In the genomic region with DNA sequence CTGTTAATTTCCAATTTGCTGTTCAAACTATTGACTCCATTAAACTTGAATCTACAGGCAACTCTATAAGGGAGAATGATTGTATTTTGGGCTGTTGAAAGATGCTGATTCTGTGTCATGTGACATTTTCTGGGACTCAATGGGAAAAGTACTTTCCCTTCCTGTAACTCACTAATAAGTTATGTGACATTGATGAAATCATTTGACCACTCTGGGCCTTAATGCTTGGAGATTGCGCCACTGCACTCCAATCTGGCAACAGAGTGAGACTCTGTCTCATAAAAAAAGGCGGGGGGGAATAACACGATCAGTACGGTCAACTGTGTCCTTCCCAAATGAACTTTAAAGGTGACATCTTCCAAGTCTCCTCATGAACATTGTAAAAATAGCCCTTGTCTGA, we compare ENCODE assay signal across 17 cellular contexts.
DNase-seq lines count a peak whose midpoint lies in the region; ATAC-seq, FAIRE-seq and TF ChIP-seq lines count a peak whose summit lies in the region.
"Had no signal": no experiment of that assay in that cellular context is flagged by ENCODE, and none has a peak within 500 bp of the region (broad histone marks: within the 10 kb centered on the region; RNA-seq: fewer than 3 reads in every experiment).

No MANE protein-coding gene starts in this region.

- no peak overlapping the region for H3K27ac Mint-ChIP-seq in activated naive CD4-positive, alpha-beta T cell treated with anti-CD3 and anti-CD28 coated beads, Interleukin-2, amount 50 U/mL, for 72 hours
- H3K27ac Mint-ChIP-seq: CD8-positive, alpha-beta memory T cell had no signal

- H3K4me1 ChIP-seq in GM23248 (ENCODE audit: insufficient read depth), result peaks cover 6% of the 10 kb centered on the region; the same call in 1 of the 2 replicates
- H3K4me1 ChIP-seq in adipocyte (ENCODE audit: control insufficient read depth, insufficient read depth, low read length), result peaks cover 24% of the 10 kb centered on the region

- FAIRE-seq in D721Med (lab: Jason Lieb, UNC), result no peak
- FAIRE-seq: GM12892, HTR-8/SVneo, RCC 7860 had no signal

- DNase-seq in GM23248 (peak; percentile 50), adipocyte (ENCODE audit: low read depth) (peak; percentile 15), fibroblast of pulmonary artery (ENCODE audit: low read depth) (peak; percentile 55), stromal cell of bone marrow (ENCODE audit: low read depth) (peak; percentile 14), D721Med (ENCODE audit: insufficient read length, low spot score) (no peak), NCI-H1092 (lab: John Stamatoyannopoulos, UW) (no peak)
- no peak for DNase-seq in activated naive CD4-positive, alpha-beta T cell treated with anti-CD3 and anti-CD28 coated beads, Interleukin-2, amount 50 U/mL, for 72 hours (ENCODE audit: low spot score in 2 of 2)
- DNase-seq: CD8-positive, alpha-beta memory T cell; HCEC 1CT; NCI-H1092 treated with DMSO at 0.1 percent for 48 hours; NCI-H2081 treated with DMSO at 0.1 percent for 48 hours; NCI-H524; Right ventricle myocardium superior had no signal

- H3K9me3 ChIP-seq in GM23248 (ENCODE audit: low read depth) (no peaks in the 10 kb centered on the region), adipocyte (ENCODE audit: control insufficient read depth, low read length) (no peaks in the 10 kb centered on the region)
- H3K9me3 ChIP-seq: BLaER1 treated with 17β-estradiol and CSF1 and Interleukin-3, amounts not matched to agents 10 nM and 100 nM had no signal

- H3K9ac ChIP-seq in GM23248 (no peak overlapping the region), adipocyte (ENCODE audit: low read length) (no peak overlapping the region)
- H3K9ac ChIP-seq: BLaER1 treated with 17β-estradiol and CSF1 and Interleukin-3, amounts not matched to agents 10 nM and 100 nM had no signal

- no peak overlapping the region for H3K27ac ChIP-seq in GM23248
- H3K27ac ChIP-seq: BLaER1 treated with 17β-estradiol and CSF1 and Interleukin-3, amounts not matched to agents 10 nM and 100 nM had no signal

- no peaks in the 10 kb centered on the region for H3K9me3 Mint-ChIP-seq in activated naive CD4-positive, alpha-beta T cell treated with anti-CD3 and anti-CD28 coated beads, Interleukin-2, amount 50 U/mL, for 72 hours
- H3K9me3 Mint-ChIP-seq: CD8-positive, alpha-beta memory T cell had no signal

- H3K27me3 ChIP-seq in GM23248 (replicated peaks; ENCODE audit: insufficient read depth) (no peaks in the 10 kb centered on the region), adipocyte (replicated peaks; ENCODE audit: control insufficient read depth, insufficient read depth, low read length) (no peaks in the 10 kb centered on the region)
- H3K27me3 ChIP-seq: BLaER1 treated with 17β-estradiol and CSF1 and Interleukin-3, amounts not matched to agents 10 nM and 100 nM had no signal

- H4K20me1 ChIP-seq in GM23248 (ENCODE audit: insufficient read depth), result no peaks in the 10 kb centered on the region
- H4K20me1 ChIP-seq: BLaER1 treated with 17β-estradiol and CSF1 and Interleukin-3, amounts not matched to agents 10 nM and 100 nM had no signal

- no peak overlapping the region for H3K4me2 ChIP-seq in GM23248 (ENCODE audit: unreplicated experiment)
- H3K4me2 ChIP-seq: BLaER1 treated with 17β-estradiol and CSF1 and Interleukin-3, amounts not matched to agents 10 nM and 100 nM had no signal

- H3K4me3 ChIP-seq in GM23248 (no peak overlapping the region), adipocyte (ENCODE audit: low read length) (no peak overlapping the region), fibroblast of pulmonary artery (replicated peaks; ENCODE audit: low read depth, low read length) (no peak overlapping the region)
- H3K4me3 ChIP-seq: BLaER1 treated with 17β-estradiol and CSF1 and Interleukin-3, amounts not matched to agents 10 nM and 100 nM had no signal

- H3K36me3 ChIP-seq in GM23248 (ENCODE audit: low read depth), result no peaks in the 10 kb centered on the region
- no peaks in the 10 kb centered on the region for H3K36me3 ChIP-seq in adipocyte (ENCODE audit: control insufficient read depth, insufficient read depth, low read length, severe bottlenecking)
- H3K36me3 ChIP-seq: BLaER1 treated with 17β-estradiol and CSF1 and Interleukin-3, amounts not matched to agents 10 nM and 100 nM had no signal

- H3F3A ChIP-seq in GM23248 (ENCODE audit: insufficient read depth), result peaks cover 4% of the 10 kb centered on the region; the same call in 1 of the 2 replicates

- TF ChIP-seq CTCF in fibroblast of pulmonary artery (IDR thresholded peaks at IDR 0.05; ENCODE audit: low read length, missing control alignments) (no peak), D721Med (IDR thresholded peaks at IDR 0.05; ENCODE audit: insufficient read depth, missing control alignments) (no peak)

- no peak overlapping the region for H2AFZ ChIP-seq in GM23248

- no peaks in the 10 kb centered on the region for H3K9me2 ChIP-seq in GM23248 (ENCODE audit: insufficient read depth)

- WGBS in GM23248 (ENCODE audit: low coverage in 1 of 2, low lambda C conversion rate in 2 of 2, missing lambda C conversion rate in 2 of 2), 2 experiments, result 5 to 7% methylated on average over 4 of the region's 4 CpGs

- H3K79me2 ChIP-seq in GM23248 (ENCODE audit: insufficient read depth), result no peaks in the 10 kb centered on the region

- no peak for ATAC-seq in activated naive CD4-positive, alpha-beta T cell treated with anti-CD3 and anti-CD28 coated beads, Interleukin-2, amount 50 U/mL, for 72 hours

- H3K36me3 Mint-ChIP-seq in activated naive CD4-positive, alpha-beta T cell treated with anti-CD3 and anti-CD28 coated beads, Interleukin-2, amount 50 U/mL, for 72 hours, result no peaks in the 10 kb centered on the region
- H3K36me3 Mint-ChIP-seq: CD8-positive, alpha-beta memory T cell had no signal

- in situ Hi-C loops in GM23248 (cut with MboI), result no loop called here

Comparison
In these comparisons a context has a peak if more than half of its experiments do, and no peak if none do; other contexts are left out.
1. DNase-seq: peak in GM23248 (single experiment), adipocyte (single experiment), fibroblast of pulmonary artery (single experiment) and stromal cell of bone marrow (single experiment); none in D721Med (single experiment), NCI-H1092 (single experiment) and activated naive CD4-positive, alpha-beta T cell treated with anti-CD3 and anti-CD28 coated beads, Interleukin-2, amount 50 U/mL, for 72 hours (0 of 2).